Comparison of ENCODE assay signal across 17 cellular contexts in genomic region chr5:90933298-90933697, GRCh38.
"Had no signal": no experiment of that assay in that cellular context is flagged by ENCODE, and none has a peak within 500 bp of the region (broad histone marks: within the 10 kb centered on the region; RNA-seq: fewer than 3 reads in every experiment).

No MANE protein-coding gene starts in this region.

- DNase-seq: activated B cell treated with CpG ODN at 0.5 μM for 24 hours; activated CD4-positive, alpha-beta T cell treated with anti-CD3 and anti-CD28 coated beads for 48 hours; activated naive CD8-positive, alpha-beta T cell treated with anti-CD3 and anti-CD28 coated beads for 36 hours; anterior cingulate cortex; dorsolateral prefrontal cortex; left ventricle myocardium superior; occipital lobe; psoas muscle; stimulated activated CD4-positive, alpha-beta T cell treated with anti-CD3 and anti-CD28 coated beads, Interleukin-1b, Interleukin-23, amount 100 ng/mL, for 48 hours; stomach; T-helper 17 cell; testis had no signal

- H3K9me3 Mint-ChIP-seq: activated naive CD8-positive, alpha-beta T cell treated with anti-CD3 and anti-CD28 coated beads for 36 hours; activated T-helper 1 cell treated with anti-CD3 and anti-CD28 coated beads, Interleukin-12 subunit alpha, Interleukin-12 subunit beta, Interleukin-2, Interleukin-4 antibody, amounts not matched to agents 30 ng/mL and 10 ng/mL and 1 ng/mL, durations not matched to agents 14 hours and 24 hours and 36 hours; memory B cell; natural killer cell treated with Interleukin-12 subunit alpha and Interleukin-12 subunit beta and Interleukin-15 and Interleukin-18, amount 100 ng/mL, for 72 hours had no signal

- H3K36me3 ChIP-seq: gastroesophageal sphincter, stomach had no signal

- H3K27me3 ChIP-seq: dorsolateral prefrontal cortex, gastroesophageal sphincter, stomach, testis had no signal

- H3K9me3 ChIP-seq: gastroesophageal sphincter, psoas muscle, testis had no signal

- H3K4me3 Mint-ChIP-seq: activated B cell treated with CpG ODN at 0.5 μM for 24 hours; activated naive CD8-positive, alpha-beta T cell treated with anti-CD3 and anti-CD28 coated beads for 36 hours; activated T-helper 1 cell treated with anti-CD3 and anti-CD28 coated beads, Interleukin-12 subunit alpha, Interleukin-12 subunit beta, Interleukin-2, Interleukin-4 antibody, amounts not matched to agents 30 ng/mL and 10 ng/mL and 1 ng/mL, durations not matched to agents 14 hours and 24 hours and 36 hours; memory B cell; natural killer cell treated with Interleukin-12 subunit alpha and Interleukin-12 subunit beta and Interleukin-15 and Interleukin-18, amount 100 ng/mL, for 72 hours; T-helper 17 cell had no signal

- ATAC-seq: gastroesophageal sphincter, left ventricle myocardium superior, psoas muscle, sciatic nerve, T-helper 17 cell had no signal

- H3K27me3 Mint-ChIP-seq: activated B cell treated with CpG ODN at 0.5 μM for 24 hours had no signal

- H3K27ac ChIP-seq: dorsolateral prefrontal cortex, psoas muscle, testis had no signal

- H3K36me3 Mint-ChIP-seq: activated naive CD8-positive, alpha-beta T cell treated with anti-CD3 and anti-CD28 coated beads for 36 hours; memory B cell; natural killer cell treated with Interleukin-12 subunit alpha and Interleukin-12 subunit beta and Interleukin-15 and Interleukin-18, amount 100 ng/mL, for 72 hours had no signal

- H3K4me3 ChIP-seq: dorsolateral prefrontal cortex, gastroesophageal sphincter, psoas muscle, stomach, testis had no signal

- H3K4me1 Mint-ChIP-seq: activated B cell treated with CpG ODN at 0.5 μM for 24 hours, memory B cell, T-helper 17 cell had no signal

- H3K27ac Mint-ChIP-seq: activated B cell treated with CpG ODN at 0.5 μM for 24 hours; activated naive CD8-positive, alpha-beta T cell treated with anti-CD3 and anti-CD28 coated beads for 36 hours; activated T-helper 1 cell treated with anti-CD3 and anti-CD28 coated beads, Interleukin-12 subunit alpha, Interleukin-12 subunit beta, Interleukin-2, Interleukin-4 antibody, amounts not matched to agents 30 ng/mL and 10 ng/mL and 1 ng/mL, durations not matched to agents 14 hours and 24 hours and 36 hours; memory B cell had no signal

- H3K4me1 ChIP-seq: psoas muscle, testis had no signal
